1 cellular context compared by ENCODE assay signal in the genomic region with DNA sequence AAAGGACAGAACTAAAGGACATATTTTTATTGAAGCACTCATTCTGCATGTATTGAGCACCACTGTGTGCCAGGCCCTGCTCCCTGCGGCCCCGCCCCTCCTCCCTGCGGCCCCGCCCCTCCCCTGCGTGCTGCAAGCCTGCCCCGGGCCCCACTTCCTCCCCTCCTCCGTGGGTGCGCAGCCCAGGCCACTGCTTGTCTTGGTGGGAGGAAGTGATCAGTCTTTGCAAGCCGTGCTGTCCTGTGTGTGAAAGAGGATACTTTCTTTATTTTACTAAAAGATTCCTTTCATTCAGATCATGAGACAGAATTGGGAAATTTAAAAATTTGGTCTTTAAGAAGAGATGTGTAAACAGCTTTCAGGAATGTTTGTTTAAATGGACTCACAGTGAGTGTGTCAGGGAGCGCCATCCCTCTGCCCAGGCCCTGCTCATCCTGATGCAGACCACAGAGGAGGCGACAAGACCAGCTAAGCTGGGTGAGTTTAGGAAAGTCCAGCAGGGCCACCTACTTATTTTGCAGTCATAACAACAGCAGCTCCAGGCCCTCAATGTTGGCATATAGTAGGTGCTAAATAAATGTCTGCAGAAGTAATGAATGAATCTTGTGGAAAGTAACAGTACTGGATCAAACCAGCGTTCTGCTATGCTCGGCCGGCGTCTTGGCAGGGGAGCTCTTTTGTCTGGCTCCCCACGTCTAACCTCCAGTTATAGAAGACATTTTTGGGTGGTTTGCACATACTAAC.
TF ChIP-seq lines count a peak whose summit lies in the region.

No MANE protein-coding gene starts in this region.

TF ChIP-seq in H1, 55 proteins besides CTCF, POLR2A, EP300 and RAD21 (continued from another document):
- TF ChIP-seq POLR2AphosphoS5 (IDR thresholded peaks at IDR 0.05; ENCODE audit: low read depth, low read length) (no peak), JUND (IDR thresholded peaks at IDR 0.05; ENCODE audit: low read length) (no peak), SIX5 (IDR thresholded peaks at IDR 0.05; ENCODE audit: low read depth, low read length) (no peak), TBP (IDR thresholded peaks at IDR 0.05; ENCODE audit: low read depth, low read length) (no peak), BRCA1 (IDR thresholded peaks at IDR 0.05; ENCODE audit: low read depth, low read length) (no peak), SP1 (IDR thresholded peaks at IDR 0.05; ENCODE audit: low read depth, low read length) (no peak), RBBP5 (IDR thresholded peaks at IDR 0.05; ENCODE audit: borderline replicate concordance, low read depth, low read length) (no peak)
- TF ChIP-seq, protein P1, sequence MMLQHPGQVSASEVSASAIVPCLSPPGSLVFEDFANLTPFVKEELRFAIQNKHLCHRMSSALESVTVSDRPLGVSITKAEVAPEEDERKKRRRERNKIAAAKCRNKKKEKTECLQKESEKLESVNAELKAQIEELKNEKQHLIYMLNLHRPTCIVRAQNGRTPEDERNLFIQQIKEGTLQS (IDR thresholded peaks at IDR 0.05; ENCODE audit: insufficient read depth, low read depth, low read length), result no peak
